Comparison of ENCODE assay signal across 12 cellular contexts in genomic region chr3:182717216-182717615, GRCh38.
DNase-seq lines count a peak whose midpoint lies in the region; ATAC-seq, FAIRE-seq and TF ChIP-seq lines count a peak whose summit lies in the region.
"Had no signal": no experiment of that assay in that cellular context is flagged by ENCODE, and none has a peak within 500 bp of the region (broad histone marks: within the 10 kb centered on the region; RNA-seq: fewer than 3 reads in every experiment).

No MANE protein-coding gene starts in this region.

- CTCF ChIA-PET in MCF 10A (lab: Yijun Ruan, JAX): interaction anchor here (0.8 to 4.8 kb wide), 5 partner anchors 31 to 192 kb away, joined by 3 to 28 read pairs (median 3); no protein-coding TSS in a partner anchor

- ATAC-seq in GM19043 (IDR thresholded peaks at IDR 0.05; ENCODE audit: low read depth, unreplicated experiment) (peak; percentile 81), HG02588 (IDR thresholded peaks at IDR 0.05; ENCODE audit: unreplicated experiment) (peak; percentile 79), HG03520 (IDR thresholded peaks at IDR 0.05; ENCODE audit: unreplicated experiment) (peak; percentile 90), pancreas (peak; percentile 68 to 74 (median 70))

- H3K9me3 ChIP-seq in pancreas: no peaks in the 10 kb centered on the region
- H3K9me3 ChIP-seq: neutrophil had no signal

- no peaks in the 10 kb centered on the region for H3K36me3 ChIP-seq in pancreas
- H3K36me3 ChIP-seq: brain microvascular endothelial cell, neutrophil had no signal

- H3K9me3 Mint-ChIP-seq in MCF 10A (ENCODE audit: unreplicated experiment): no peaks in the 10 kb centered on the region

- H3K4me1 Mint-ChIP-seq in MCF 10A (ENCODE audit: insufficient read depth, unreplicated experiment): no peaks in the 10 kb centered on the region

- BruUV-seq in MCF 10A (replicated peaks; lab: Mats Ljungman, UMichigan): no TSS peak

- H3K27me3 Mint-ChIP-seq in MCF 10A (ENCODE audit: insufficient read depth, unreplicated experiment): no peaks in the 10 kb centered on the region

- H3K27ac Mint-ChIP-seq in MCF 10A (ENCODE audit: low read depth, unreplicated experiment): no peak overlapping the region

- H3K27me3 ChIP-seq in pancreas: no peaks in the 10 kb centered on the region
- H3K27me3 ChIP-seq: brain microvascular endothelial cell, neutrophil had no signal

- DNase-seq in pancreas (no peak), MCF 10A (ENCODE audit: unreplicated experiment) (no peak), retina (no peak), OCI-M2 (lab: John Stamatoyannopoulos, UW; ENCODE audit: unreplicated experiment) (no peak), ureter (ENCODE audit: low spot score) (no peak)
- DNase-seq: activated CD8-positive, alpha-beta memory T cell treated with anti-CD3 and anti-CD28 coated beads for 24 hours; brain microvascular endothelial cell; Karpas-422 had no signal

- no peaks in the 10 kb centered on the region for H3K36me3 Mint-ChIP-seq in MCF 10A (ENCODE audit: insufficient read depth, unreplicated experiment)

- H3K4me3 ChIP-seq in pancreas: no peak overlapping the region

- intact Hi-C loops in pancreas (cut with DNase I): loop anchor here in 2 of 3 donors (10.0 kb wide), 2 partner anchors 118 to 128 kb away; no protein-coding TSS in a partner anchor
- intact Hi-C loops in MCF 10A (cut with micrococcal nuclease): loop anchor here (10.0 kb wide), 2 partner anchors 78 to 378 kb away; partner anchors contain the start of genes ATP11B and MCCC1

- WGBS in pancreas, 2 donors: 48 to 57% methylated on average over 2 of the region's 2 CpGs

- peak overlapping the region in 1 of 4 donors; percentile 23 for H3K27ac ChIP-seq in pancreas
- H3K27ac ChIP-seq: brain microvascular endothelial cell, neutrophil had no signal

- no peak overlapping the region for H3K4me3 Mint-ChIP-seq in MCF 10A (ENCODE audit: unreplicated experiment)

- FAIRE-seq in pancreas (lab: Jason Lieb, UNC): peak; percentile 9

- POLR2A ChIA-PET in MCF 10A (lab: Yijun Ruan, JAX): interaction anchor here (1.2 to 1.5 kb wide), 3 partner anchors 76 to 203 kb away, joined by 3 to 8 read pairs (median 7); partner anchors contain the start of gene ATP11B

- TF ChIP-seq CTCF in pancreas (IDR thresholded peaks at IDR 0.05) (no peak), MCF 10A (IDR thresholded peaks at IDR 0.05; ENCODE audit: unreplicated experiment) (no peak)

- peaks cover 11 to 23% (median 22%) of the 10 kb centered on the region in 3 donors for H3K4me1 ChIP-seq in pancreas
